ENCODE assay signal across 1 cellular context in the genomic region with DNA sequence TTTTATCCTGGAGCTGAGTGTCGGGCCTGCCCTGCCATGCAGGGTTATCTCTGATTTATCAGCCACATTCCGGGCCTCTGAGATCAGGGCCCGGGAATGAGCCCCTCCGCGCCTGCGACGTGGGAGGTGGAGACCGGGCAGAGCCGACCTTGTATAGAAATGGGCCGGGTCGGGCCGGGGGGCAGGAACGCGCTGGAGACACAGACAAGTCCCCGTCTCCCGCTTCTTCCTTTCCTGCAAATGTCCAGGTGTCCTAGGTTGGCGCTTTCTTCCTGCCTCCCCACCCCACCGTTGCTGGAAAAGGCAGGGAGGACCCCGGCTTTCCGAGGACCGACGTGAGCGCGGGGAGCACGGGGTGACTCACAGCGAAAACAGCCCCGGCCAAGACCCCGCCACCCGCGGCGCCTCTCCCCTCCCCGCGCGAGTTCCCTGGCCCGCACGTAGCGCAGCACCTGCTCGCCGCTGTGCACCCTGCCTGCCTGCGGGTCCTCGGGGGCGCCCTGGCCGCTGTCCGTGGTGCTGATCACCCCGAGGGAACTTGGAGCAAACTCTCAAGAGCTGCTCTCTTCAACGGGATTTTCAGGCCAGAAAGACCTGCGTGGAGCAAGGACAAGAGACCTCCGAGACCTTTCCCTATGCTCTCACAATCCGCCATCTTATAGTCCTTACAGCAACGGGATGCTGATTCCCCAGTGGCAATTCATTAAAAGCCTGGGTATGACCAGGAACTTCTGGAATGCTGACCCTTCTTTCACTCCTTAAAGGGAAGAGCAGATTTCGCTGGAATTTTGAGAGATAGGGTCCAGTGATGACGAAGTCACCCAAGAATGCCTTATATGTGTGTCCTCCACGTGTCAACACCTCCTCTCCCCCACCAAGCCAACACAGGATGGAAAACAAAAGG.
TF ChIP-seq lines count a peak whose summit lies in the region.

No MANE protein-coding gene starts in this region.

TF ChIP-seq in HepG2, 621 proteins besides CTCF, POLR2A, EP300 and RAD21 (continued from another document):
- TF ChIP-seq, protein P1, sequence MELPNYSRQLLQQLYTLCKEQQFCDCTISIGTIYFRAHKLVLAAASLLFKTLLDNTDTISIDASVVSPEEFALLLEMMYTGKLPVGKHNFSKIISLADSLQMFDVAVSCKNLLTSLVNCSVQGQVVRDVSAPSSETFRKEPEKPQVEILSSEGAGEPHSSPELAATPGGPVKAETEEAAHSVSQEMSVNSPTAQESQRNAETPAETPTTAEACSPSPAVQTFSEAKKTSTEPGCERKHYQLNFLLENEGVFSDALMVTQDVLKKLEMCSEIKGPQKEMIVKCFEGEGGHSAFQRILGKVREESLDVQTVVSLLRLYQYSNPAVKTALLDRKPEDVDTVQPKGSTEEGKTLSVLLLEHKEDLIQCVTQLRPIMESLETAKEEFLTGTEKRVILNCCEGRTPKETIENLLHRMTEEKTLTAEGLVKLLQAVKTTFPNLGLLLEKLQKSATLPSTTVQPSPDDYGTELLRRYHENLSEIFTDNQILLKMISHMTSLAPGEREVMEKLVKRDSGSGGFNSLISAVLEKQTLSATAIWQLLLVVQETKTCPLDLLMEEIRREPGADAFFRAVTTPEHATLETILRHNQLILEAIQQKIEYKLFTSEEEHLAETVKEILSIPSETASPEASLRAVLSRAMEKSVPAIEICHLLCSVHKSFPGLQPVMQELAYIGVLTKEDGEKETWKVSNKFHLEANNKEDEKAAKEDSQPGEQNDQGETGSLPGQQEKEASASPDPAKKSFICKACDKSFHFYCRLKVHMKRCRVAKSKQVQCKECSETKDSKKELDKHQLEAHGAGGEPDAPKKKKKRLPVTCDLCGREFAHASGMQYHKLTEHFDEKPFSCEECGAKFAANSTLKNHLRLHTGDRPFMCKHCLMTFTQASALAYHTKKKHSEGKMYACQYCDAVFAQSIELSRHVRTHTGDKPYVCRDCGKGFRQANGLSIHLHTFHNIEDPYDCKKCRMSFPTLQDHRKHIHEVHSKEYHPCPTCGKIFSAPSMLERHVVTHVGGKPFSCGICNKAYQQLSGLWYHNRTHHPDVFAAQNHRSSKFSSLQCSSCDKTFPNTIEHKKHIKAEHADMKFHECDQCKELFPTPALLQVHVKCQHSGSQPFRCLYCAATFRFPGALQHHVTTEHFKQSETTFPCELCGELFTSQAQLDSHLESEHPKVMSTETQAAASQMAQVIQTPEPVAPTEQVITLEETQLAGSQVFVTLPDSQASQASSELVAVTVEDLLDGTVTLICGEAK (IDR thresholded peaks at IDR 0.05), result no peak
- TF ChIP-seq, protein P1 (CRISPR knock-in tag; IDR thresholded peaks at IDR 0.05), result peak; percentile 79
- TF ChIP-seq CENPT (CRISPR knock-in tag; IDR thresholded peaks at IDR 0.05; ENCODE audit: low read depth) (peak; percentile 95), FLYWCH1 (CRISPR knock-in tag; IDR thresholded peaks at IDR 0.05) (peak; percentile 20; the same call in 1 of the 2 replicates), ZNF670 (CRISPR knock-in tag; IDR thresholded peaks at IDR 0.05; ENCODE audit: borderline replicate concordance) (0 out of 2 replicates have a peak, but pooled peaks have one; percentile 50), MIXL1 (CRISPR knock-in tag; IDR thresholded peaks at IDR 0.05) (peak; percentile 90; the same call in 1 of the 2 replicates), GTF2F1 (IDR thresholded peaks at IDR 0.05; ENCODE audit: low read length) (no peak), AGO2 (optimal IDR thresholded peaks at IDR 0.05; ENCODE audit: low read depth, low read length) (no peak), KLF16 (CRISPR knock-in tag; IDR thresholded peaks at IDR 0.05) (peak in 1 of 2 experiments; percentile 99; a peak in 2 of 4 replicates), GTF3A (CRISPR knock-in tag; conservative IDR thresholded peaks at IDR 0.05) (no peak), ZNF768 (CRISPR knock-in tag; IDR thresholded peaks at IDR 0.05) (peak; percentile 89), CREB1 (IDR thresholded peaks at IDR 0.05) (no peak), CREB1 (CRISPR knock-in tag; IDR thresholded peaks at IDR 0.05) (no peak), REPIN1 (CRISPR knock-in tag; IDR thresholded peaks at IDR 0.05; ENCODE audit: borderline replicate concordance, low read depth) (peak; percentile 85), ZNF891 (CRISPR knock-in tag; IDR thresholded peaks at IDR 0.05) (peak; percentile 96; the same call in 1 of the 2 replicates), KLF6 (CRISPR knock-in tag; IDR thresholded peaks at IDR 0.05) (peak; percentile 99), AKAP8 (CRISPR knock-in tag; IDR thresholded peaks at IDR 0.05) (0 out of 2 replicates have a peak, but pooled peaks have one; percentile 60), CBX5 (CRISPR knock-in tag; IDR thresholded peaks at IDR 0.05; ENCODE audit: borderline replicate concordance) (peak; percentile 92)
- TF ChIP-seq, protein P2, sequence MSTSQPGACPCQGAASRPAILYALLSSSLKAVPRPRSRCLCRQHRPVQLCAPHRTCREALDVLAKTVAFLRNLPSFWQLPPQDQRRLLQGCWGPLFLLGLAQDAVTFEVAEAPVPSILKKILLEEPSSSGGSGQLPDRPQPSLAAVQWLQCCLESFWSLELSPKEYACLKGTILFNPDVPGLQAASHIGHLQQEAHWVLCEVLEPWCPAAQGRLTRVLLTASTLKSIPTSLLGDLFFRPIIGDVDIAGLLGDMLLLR (CRISPR knock-in tag; IDR thresholded peaks at IDR 0.05), result peak; percentile 88; the same call in 1 of the 2 replicates
- TF ChIP-seq, protein P3, sequence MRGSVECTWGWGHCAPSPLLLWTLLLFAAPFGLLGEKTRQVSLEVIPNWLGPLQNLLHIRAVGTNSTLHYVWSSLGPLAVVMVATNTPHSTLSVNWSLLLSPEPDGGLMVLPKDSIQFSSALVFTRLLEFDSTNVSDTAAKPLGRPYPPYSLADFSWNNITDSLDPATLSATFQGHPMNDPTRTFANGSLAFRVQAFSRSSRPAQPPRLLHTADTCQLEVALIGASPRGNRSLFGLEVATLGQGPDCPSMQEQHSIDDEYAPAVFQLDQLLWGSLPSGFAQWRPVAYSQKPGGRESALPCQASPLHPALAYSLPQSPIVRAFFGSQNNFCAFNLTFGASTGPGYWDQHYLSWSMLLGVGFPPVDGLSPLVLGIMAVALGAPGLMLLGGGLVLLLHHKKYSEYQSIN (CRISPR knock-in tag; IDR thresholded peaks at IDR 0.05; ENCODE audit: borderline replicate concordance), result peak; percentile 94
- TF ChIP-seq, protein P4, sequence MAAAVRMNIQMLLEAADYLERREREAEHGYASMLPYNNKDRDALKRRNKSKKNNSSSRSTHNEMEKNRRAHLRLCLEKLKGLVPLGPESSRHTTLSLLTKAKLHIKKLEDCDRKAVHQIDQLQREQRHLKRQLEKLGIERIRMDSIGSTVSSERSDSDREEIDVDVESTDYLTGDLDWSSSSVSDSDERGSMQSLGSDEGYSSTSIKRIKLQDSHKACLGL (CRISPR knock-in tag; IDR thresholded peaks at IDR 0.05), result peak; percentile 95
